In genomic region chr2:41605914-41606313, GRCh38 we compare ENCODE assay signal across 28 cellular contexts.
"Had no signal": no experiment of that assay in that cellular context is flagged by ENCODE, and none has a peak within 500 bp of the region (broad histone marks: within the 10 kb centered on the region; RNA-seq: fewer than 3 reads in every experiment).

No MANE protein-coding gene starts in this region.

- DNase-seq: activated B cell treated with CpG ODN at 0.5 μM for 24 hours; activated CD4-positive, alpha-beta T cell treated with anti-CD3 and anti-CD28 coated beads for 48 hours; activated CD4-positive, alpha-beta T cell treated with anti-CD3 and anti-CD28 coated beads, Interleukin-2, amount 50 U/mL, for 1 hour; activated CD4-positive, alpha-beta T cell treated with anti-CD3 and anti-CD28 coated beads, Interleukin-2, amount 50 U/mL, for 48 hours; activated CD8-positive, alpha-beta memory T cell treated with anti-CD3 and anti-CD28 coated beads for 24 hours; activated CD8-positive, alpha-beta T cell treated with anti-CD3 and anti-CD28 coated beads for 36 hours; activated effector memory CD4-positive, alpha-beta T cell treated with Interleukin-2 at 50 U/mL for 16 hours; activated gamma-delta T cell treated with Interleukin-2 at 50 U/mL for 16 hours; activated naive CD4-positive, alpha-beta T cell treated with anti-CD3 and anti-CD28 coated beads, Interleukin-2, amount 50 U/mL, for 16 hours; activated naive CD4-positive, alpha-beta T cell treated with Interleukin-2 at 50 U/mL for 16 hours; activated T-cell treated with anti-CD3 and anti-CD28 coated beads, Interleukin-2, amount 50 U/mL, for 4 hours; amygdala; aorta; brain microvascular endothelial cell; caudate nucleus; cortex of kidney; dermis blood vessel endothelial cell; effector CD4-positive, alpha-beta T cell; effector memory CD8-positive, alpha-beta T cell; esophagus squamous epithelium; foreskin melanocyte; head of caudate nucleus; T-helper 1 cell; T-helper 17 cell; T1000; WERI-Rb-1 had no signal

- H3K4me1 ChIP-seq: esophagus squamous epithelium had no signal

- H3K27ac ChIP-seq: brain microvascular endothelial cell, esophagus squamous epithelium, WERI-Rb-1 had no signal

- H3K9me3 ChIP-seq: esophagus squamous epithelium had no signal

- ATAC-seq: activated CD4-positive, CD25-positive, alpha-beta regulatory T cell treated with anti-CD3 and anti-CD28 coated beads, Interleukin-2, amount 50 U/mL, for 24 hours; activated CD8-positive, alpha-beta T cell treated with anti-CD3 and anti-CD28 coated beads for 36 hours; activated T-cell treated with anti-CD3 and anti-CD28 coated beads, Interleukin-2, amount 50 U/mL, for 4 hours; activated T-helper 17 cell treated with anti-CD3 and anti-CD28 coated beads, Interleukin-2, amount 50 U/mL, for 72 hours; effector memory CD8-positive, alpha-beta T cell; T-helper 17 cell had no signal

- H3K27me3 ChIP-seq: brain microvascular endothelial cell, esophagus squamous epithelium had no signal

- H3K36me3 ChIP-seq: brain microvascular endothelial cell, esophagus squamous epithelium, WERI-Rb-1 had no signal

- H3K4me3 ChIP-seq: esophagus squamous epithelium had no signal
